In the genomic region with DNA sequence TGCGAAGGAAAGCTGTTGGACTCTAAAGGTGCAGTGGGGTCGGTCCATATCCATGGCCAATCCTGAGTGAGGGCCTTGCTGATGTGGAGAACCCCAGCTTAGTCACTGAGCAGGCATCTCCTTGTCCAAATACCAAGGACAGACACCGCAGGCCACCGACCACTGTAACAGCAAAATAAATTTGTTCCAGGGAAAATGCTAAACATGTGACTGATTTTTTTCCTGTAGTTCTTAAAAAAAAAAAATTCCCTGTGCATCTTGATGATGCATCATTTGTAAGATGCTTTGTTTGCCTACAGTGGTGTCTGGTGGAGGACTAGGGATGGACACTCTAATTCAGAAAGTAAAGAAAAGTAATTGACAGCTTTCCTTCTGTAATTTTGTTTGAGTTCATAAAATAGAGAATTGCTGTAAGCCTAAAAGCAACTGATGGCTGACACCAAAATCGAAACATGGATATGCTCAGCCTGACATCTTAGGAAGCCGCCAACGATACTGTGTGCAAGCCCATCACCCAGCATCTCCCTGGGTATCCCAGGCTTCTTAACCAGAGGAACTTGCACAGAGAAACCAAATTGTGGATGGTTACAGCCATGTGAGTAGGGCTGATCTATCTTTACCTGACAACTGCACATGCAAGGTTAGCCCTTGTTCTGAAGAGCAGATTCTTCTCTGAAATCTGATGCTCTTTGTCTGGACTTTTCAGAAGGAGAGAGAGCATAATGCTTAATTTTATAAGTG, we compare ENCODE assay signal across 11 cellular contexts.
DNase-seq lines count a peak whose midpoint lies in the region; ATAC-seq, FAIRE-seq and TF ChIP-seq lines count a peak whose summit lies in the region.
"Had no signal": no experiment of that assay in that cellular context is flagged by ENCODE, and none has a peak within 500 bp of the region (broad histone marks: within the 10 kb centered on the region; RNA-seq: fewer than 3 reads in every experiment).

No MANE protein-coding gene starts in this region.

- H3K9me3 ChIP-seq in CD4-positive, alpha-beta T cell (ENCODE audit: control insufficient read depth, low read length): no peaks in the 10 kb centered on the region
- H3K9me3 ChIP-seq in astrocyte (ENCODE audit: insufficient read depth, low read depth, low read length) (peaks cover 3% of the 10 kb centered on the region), neural progenitor cell (ENCODE audit: low read depth) (no peaks in the 10 kb centered on the region), body of pancreas (no peaks in the 10 kb centered on the region)
- H3K9me3 ChIP-seq: ovary had no signal

- H3K36me3 ChIP-seq in astrocyte (ENCODE audit: insufficient read depth, low read length) (no peaks in the 10 kb centered on the region), neural progenitor cell (no peaks in the 10 kb centered on the region), body of pancreas (replicated peaks in 1 of 2; ENCODE audit: insufficient read depth in 1 of 2, low read depth in 2 of 2) (no peaks in the 10 kb centered on the region)
- H3K36me3 ChIP-seq: ovary had no signal

- no peaks in the 10 kb centered on the region for H3K27me3 ChIP-seq in CD4-positive, alpha-beta T cell (ENCODE audit: control insufficient read depth, insufficient read depth, low read length)
- H3K27me3 ChIP-seq in astrocyte (ENCODE audit: insufficient read depth, low read length): no peaks in the 10 kb centered on the region
- no peaks in the 10 kb centered on the region for H3K27me3 ChIP-seq in neural progenitor cell
- H3K27me3 ChIP-seq in body of pancreas: no peaks in the 10 kb centered on the region
- H3K27me3 ChIP-seq: ovary had no signal

- H3K9ac ChIP-seq in astrocyte (ENCODE audit: low read length): peak overlapping the region; percentile 77
- H3K9ac ChIP-seq in neural progenitor cell: no peak overlapping the region

- peaks cover 20% of the 10 kb centered on the region for H3F3A ChIP-seq in neural progenitor cell (ENCODE audit: low read depth)

- peak overlapping the region; percentile 68 for H3K4me3 Mint-ChIP-seq in CD4-positive, alpha-beta T cell
- peak overlapping the region in 2 of 4 donors; percentile 29 to 73 for H3K4me3 Mint-ChIP-seq in IgD-negative memory B cell
- H3K4me3 Mint-ChIP-seq in astrocyte (ENCODE audit: unreplicated experiment): no peak overlapping the region
- H3K4me3 Mint-ChIP-seq in neural progenitor cell: no peak overlapping the region

- peak overlapping the region; percentile 88 for H3K27ac Mint-ChIP-seq in CD4-positive, alpha-beta T cell
- peak overlapping the region; percentile 34 to 89 (median 42) for H3K27ac Mint-ChIP-seq in IgD-negative memory B cell
- H3K27ac Mint-ChIP-seq in astrocyte (ENCODE audit: unreplicated experiment): peak overlapping the region; percentile 42
- H3K27ac Mint-ChIP-seq in neural progenitor cell: no peak overlapping the region

- no peaks in the 10 kb centered on the region for H3K9me3 Mint-ChIP-seq in CD4-positive, alpha-beta T cell
- H3K9me3 Mint-ChIP-seq in IgD-negative memory B cell (peaks cover 0 to 3% (median 0%) of the 10 kb centered on the region in 3 donors), astrocyte (ENCODE audit: unreplicated experiment) (no peaks in the 10 kb centered on the region), neural progenitor cell (peaks cover 2% of the 10 kb centered on the region)

- H3K27me3 Mint-ChIP-seq in CD4-positive, alpha-beta T cell: no peaks in the 10 kb centered on the region
- H3K27me3 Mint-ChIP-seq in IgD-negative memory B cell (peaks cover 24% of the 10 kb centered on the region), astrocyte (ENCODE audit: low read depth, unreplicated experiment) (no peaks in the 10 kb centered on the region), neural progenitor cell (ENCODE audit: insufficient read depth, low read depth) (peaks cover 3% of the 10 kb centered on the region)

- no peak for TF ChIP-seq POLR2A in body of pancreas (IDR thresholded peaks at IDR 0.05)

- no peak for FAIRE-seq in astrocyte (lab: Jason Lieb, UNC)

- intact Hi-C loops in CD4-positive, alpha-beta T cell (cut with DNase I, micrococcal nuclease): loop anchor here in 1 of 2 experiments (1.0 to 2.0 kb wide), 4 partner anchors 15 to 145 kb away; no protein-coding TSS in a partner anchor
- intact Hi-C loops in body of pancreas (cut with DNase I): no loop called here

- 74 to 84% methylated on average over 7 of the region's 7 CpGs for WGBS in body of pancreas, 2 donors

- no peak for TF ChIP-seq CTCF in CD4-positive, alpha-beta T cell (IDR thresholded peaks at IDR 0.05)
- TF ChIP-seq CTCF in astrocyte (IDR thresholded peaks at IDR 0.05; ENCODE audit: insufficient read depth, low read depth, low read length) (no peak), neural progenitor cell (IDR thresholded peaks at IDR 0.05) (no peak), body of pancreas (IDR thresholded peaks at IDR 0.05) (no peak)

- H3K27ac ChIP-seq in CD4-positive, alpha-beta T cell (ENCODE audit: low read depth, low read length): peak overlapping the region; percentile 38
- H3K27ac ChIP-seq in astrocyte (ENCODE audit: low read depth, low read length): peak overlapping the region; percentile 90
- H3K27ac ChIP-seq in neural progenitor cell: no peak overlapping the region
- H3K27ac ChIP-seq in body of pancreas: peak overlapping the region in 1 of 4 donors; percentile 33
- H3K27ac ChIP-seq: ovary had no signal

- H3K36me3 Mint-ChIP-seq in CD4-positive, alpha-beta T cell (ENCODE audit: low read depth): no peaks in the 10 kb centered on the region
- H3K36me3 Mint-ChIP-seq in IgD-negative memory B cell (peaks cover 2% of the 10 kb centered on the region), astrocyte (ENCODE audit: low read depth, unreplicated experiment) (peaks cover 2% of the 10 kb centered on the region), neural progenitor cell (no peaks in the 10 kb centered on the region)

- H3K4me2 ChIP-seq in astrocyte (ENCODE audit: low read length) (peak overlapping the region; percentile 62), neural progenitor cell (no peak overlapping the region)

- H3K4me1 Mint-ChIP-seq in CD4-positive, alpha-beta T cell (ENCODE audit: low read depth): peaks cover 58% of the 10 kb centered on the region
- H3K4me1 Mint-ChIP-seq in IgD-negative memory B cell (peaks cover 15 to 17% (median 16%) of the 10 kb centered on the region in 3 donors), astrocyte (ENCODE audit: low read depth, unreplicated experiment) (peaks cover 34% of the 10 kb centered on the region), neural progenitor cell (peaks cover 31% of the 10 kb centered on the region)

- H3K4me3 ChIP-seq in astrocyte (ENCODE audit: insufficient read depth, low read depth, low read length) (no peak overlapping the region), neural progenitor cell (no peak overlapping the region), body of pancreas (no peak overlapping the region)
- H3K4me3 ChIP-seq: ovary had no signal

- peaks cover 30% of the 10 kb centered on the region for H3K4me1 ChIP-seq in astrocyte (ENCODE audit: insufficient read depth, low read length)
- H3K4me1 ChIP-seq in neural progenitor cell: peaks cover 36% of the 10 kb centered on the region
- no peaks in the 10 kb centered on the region for H3K4me1 ChIP-seq in body of pancreas

- ATAC-seq in CD4-positive, alpha-beta T cell (ENCODE audit: poor library complexity): no peak
- ATAC-seq in body of pancreas (no peak), HG03565 (IDR thresholded peaks at IDR 0.05; ENCODE audit: unreplicated experiment) (no peak)

- CTCF ChIA-PET in CD4-positive, alpha-beta T cell (lab: Charles Lee): interaction anchor here (1.0 to 3.4 kb wide), 7 partner anchors 16 to 193 kb away, joined by 3 to 13 read pairs (median 6); no protein-coding TSS in a partner anchor

- no peaks in the 10 kb centered on the region for H4K20me1 ChIP-seq in astrocyte (ENCODE audit: insufficient read depth, low read length)
- no peaks in the 10 kb centered on the region for H4K20me1 ChIP-seq in neural progenitor cell (ENCODE audit: low read depth)

- POLR2A ChIA-PET in CD4-positive, alpha-beta T cell (lab: Charles Lee): interaction anchor here (0.7 to 1.9 kb wide), 6 partner anchors 10 to 171 kb away, joined by 3 to 21 read pairs (median 6); no protein-coding TSS in a partner anchor

- H2AFZ ChIP-seq in astrocyte (ENCODE audit: low read depth, low read length) (peak overlapping the region; percentile 7), neural progenitor cell (replicated peaks) (peak overlapping the region; percentile 52)

- DNase-seq in CD4-positive, alpha-beta T cell: peak in 1 of 10 experiments; percentile 19
- DNase-seq in astrocyte (ENCODE audit: low read depth) (peak; percentile 72), neural progenitor cell (ENCODE audit: low spot score) (no peak), body of pancreas (no peak), HPDE6-E6E7 (ENCODE audit: extremely low spot score) (no peak), MV-4-11 (lab: John Stamatoyannopoulos, UW) (no peak)
- DNase-seq: H7, NCI-H2029, ovary had no signal

- H3K79me2 ChIP-seq in astrocyte (ENCODE audit: insufficient read depth, low read length) (no peaks in the 10 kb centered on the region), neural progenitor cell (ENCODE audit: low read depth) (no peaks in the 10 kb centered on the region)
